ENCODE assay signal across 23 cellular contexts in the genomic region with DNA sequence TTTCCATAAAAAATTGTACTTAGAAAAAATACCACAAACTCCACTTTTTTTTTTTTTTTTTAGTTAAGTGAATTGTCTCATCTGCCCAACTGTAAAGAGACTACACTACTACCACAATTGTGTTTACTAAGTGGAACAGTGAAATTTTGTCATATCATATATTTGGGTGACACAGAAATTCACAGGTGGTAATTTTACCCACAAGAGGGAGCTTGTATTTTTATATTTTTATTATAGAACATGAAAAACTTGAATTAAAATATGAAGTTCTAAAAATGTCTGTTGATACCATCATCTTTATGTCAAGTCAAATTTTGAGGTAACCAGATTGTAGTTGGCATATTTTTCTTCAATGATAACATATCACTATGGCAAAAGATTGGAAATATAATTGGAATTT.
"Had no signal": no experiment of that assay in that cellular context is flagged by ENCODE, and none has a peak within 500 bp of the region (broad histone marks: within the 10 kb centered on the region; RNA-seq: fewer than 3 reads in every experiment).

No MANE protein-coding gene starts in this region.

- ATAC-seq: naive thymus-derived CD8-positive, alpha-beta T cell; pancreas; psoas muscle; stimulated activated naive CD8-positive, alpha-beta T cell treated with anti-CD3 and anti-CD28 coated beads, Interleukin-15, amount 100 ng/mL, for 72 hours; WTC11 had no signal

- H3K9me3 ChIP-seq: left ventricle myocardium inferior, pancreas, psoas muscle, right atrium auricular region, transverse colon, uterus had no signal

- H3K36me3 Mint-ChIP-seq: activated naive CD8-positive, alpha-beta T cell; immature natural killer cell; mesothelial cell of epicardium; naive thymus-derived CD8-positive, alpha-beta T cell; WTC11 had no signal

- H3K4me1 ChIP-seq: left ventricle myocardium inferior, pancreas, psoas muscle, right atrium auricular region, transverse colon, uterus had no signal

- H3K27ac Mint-ChIP-seq: activated naive CD8-positive, alpha-beta T cell; activated T-cell treated with anti-CD3 and anti-CD28 coated beads, Interleukin-2, amount 50 U/mL, for 24 hours; activated T-helper 2 cell treated with anti-CD3 and anti-CD28 coated beads, Interferon-gamma antibody, Interleukin-2, Interleukin-4, amounts not matched to agents 10 μg/mL and 5 μg/mL and 100 μg/mL, durations not matched to agents 14 hours and 24 hours and 36 hours; immature natural killer cell; mesothelial cell of epicardium; naive thymus-derived CD8-positive, alpha-beta T cell; stimulated activated naive CD8-positive, alpha-beta T cell treated with anti-CD3 and anti-CD28 coated beads, Interleukin-15, amount 100 ng/mL, for 72 hours; WTC11 had no signal

- H3K27ac ChIP-seq: hepatocyte, left ventricle myocardium inferior, pancreas, psoas muscle, right atrium auricular region, transverse colon, uterus had no signal

- H3K27me3 Mint-ChIP-seq: activated naive CD8-positive, alpha-beta T cell; activated T-cell treated with anti-CD3 and anti-CD28 coated beads, Interleukin-2, amount 50 U/mL, for 24 hours; naive thymus-derived CD8-positive, alpha-beta T cell; stimulated activated naive CD8-positive, alpha-beta T cell treated with anti-CD3 and anti-CD28 coated beads, Interleukin-15, amount 100 ng/mL, for 72 hours had no signal

- H3K27me3 ChIP-seq: hepatocyte, right atrium auricular region, transverse colon, uterus had no signal

- DNase-seq: activated naive CD4-positive, alpha-beta T cell; activated T-cell treated with anti-CD3 and anti-CD28 coated beads, Interleukin-2, amount 50 U/mL, for 24 hours; cerebellar nuclear complex; cortex of kidney; glutamatergic neuron; immature natural killer cell; left ventricle myocardium inferior; mammary epithelial cell; naive thymus-derived CD8-positive, alpha-beta T cell; pancreas; psoas muscle; stimulated activated CD4-positive, alpha-beta T cell treated with anti-CD3 and anti-CD28 coated beads, Interleukin-12 subunit alpha, Interleukin-12 subunit beta, amount 100 ng/mL, for 4 hours; stimulated activated naive CD8-positive, alpha-beta T cell treated with anti-CD3 and anti-CD28 coated beads, Interleukin-15, amount 100 ng/mL, for 72 hours; T-helper 1 cell; T-helper 9 cell; transverse colon; uterus had no signal

- H3K4me1 Mint-ChIP-seq: immature natural killer cell; mesothelial cell of epicardium; naive thymus-derived CD8-positive, alpha-beta T cell; stimulated activated naive CD8-positive, alpha-beta T cell treated with anti-CD3 and anti-CD28 coated beads, Interleukin-15, amount 100 ng/mL, for 72 hours had no signal

- H3K9me3 Mint-ChIP-seq: activated T-cell treated with anti-CD3 and anti-CD28 coated beads, Interleukin-2, amount 50 U/mL, for 24 hours; activated T-helper 2 cell treated with anti-CD3 and anti-CD28 coated beads, Interferon-gamma antibody, Interleukin-2, Interleukin-4, amounts not matched to agents 10 μg/mL and 5 μg/mL and 100 μg/mL, durations not matched to agents 14 hours and 24 hours and 36 hours; mesothelial cell of epicardium; stimulated activated naive CD8-positive, alpha-beta T cell treated with anti-CD3 and anti-CD28 coated beads, Interleukin-15, amount 100 ng/mL, for 72 hours; WTC11 had no signal

- H3K4me3 Mint-ChIP-seq: activated naive CD8-positive, alpha-beta T cell; activated T-cell treated with anti-CD3 and anti-CD28 coated beads, Interleukin-2, amount 50 U/mL, for 24 hours; immature natural killer cell; mesothelial cell of epicardium; naive thymus-derived CD8-positive, alpha-beta T cell; stimulated activated naive CD8-positive, alpha-beta T cell treated with anti-CD3 and anti-CD28 coated beads, Interleukin-15, amount 100 ng/mL, for 72 hours; WTC11 had no signal

- H3K36me3 ChIP-seq: left ventricle myocardium inferior, pancreas, right atrium auricular region, transverse colon, uterus had no signal

- H3K4me3 ChIP-seq: hepatocyte, left ventricle myocardium inferior, pancreas, psoas muscle, right atrium auricular region, transverse colon, uterus had no signal
